In genomic region chr20:34049897-34050695, GRCh38 we compare ENCODE assay signal across 20 cellular contexts. TPM values are rescaled to one million over a fixed set of nuclear protein-coding genes. Genes with fewer than 3 reads are reported as not detected.
DNase-seq lines count a peak whose midpoint lies in the region; ATAC-seq lines count a peak whose summit lies in the region.
"Had no signal": no experiment of that assay in that cellular context is flagged by ENCODE, and none has a peak within 500 bp of the region (broad histone marks: within the 10 kb centered on the region; RNA-seq: fewer than 3 reads in every experiment).

No MANE protein-coding gene starts in this region.

- intact Hi-C loops in left ventricle myocardium superior (cut with micrococcal nuclease) = loop anchor here (10.0 kb wide), 1 partner anchor 45 kb away; no protein-coding TSS in a partner anchor

- H3K27ac Mint-ChIP-seq in activated naive CD4-positive, alpha-beta T cell treated with anti-CD3 and anti-CD28 coated beads, Interleukin-2, amount 50 U/mL, for 24 hours = peak overlapping the region; percentile 56
- peak overlapping the region; percentile 25 for H3K27ac Mint-ChIP-seq in stimulated activated naive B cell treated with anti-CD40 and anti-IgM and Interleukin-4, amounts not matched to agents 10 μg/mL and 1 μg/mL and 100 μg/mL, for 72 hours
- H3K27ac Mint-ChIP-seq: activated CD4-positive, alpha-beta T cell treated with anti-CD3 and anti-CD28 coated beads, Interleukin-2, amount 10 ng/mL, durations not matched to agents 24 days and 14 days had no signal

- no peak overlapping the region for H3K9ac ChIP-seq in adipocyte (ENCODE audit: low read length)
- H3K9ac ChIP-seq: BLaER1 had no signal

- H3K36me3 ChIP-seq in adipocyte (ENCODE audit: control insufficient read depth, insufficient read depth, low read length, severe bottlenecking) = no peaks in the 10 kb centered on the region
- H3K36me3 ChIP-seq: gastroesophageal sphincter, uterus had no signal

- ATAC-seq in left ventricle myocardium superior = peak; percentile 75
- no peak for ATAC-seq in stimulated activated naive B cell treated with anti-CD40 and anti-IgM and Interleukin-4, amounts not matched to agents 10 μg/mL and 1 μg/mL and 100 μg/mL, for 72 hours (replicated peaks)
- no peak for ATAC-seq in HG02870 (IDR thresholded peaks at IDR 0.05; ENCODE audit: unreplicated experiment)
- ATAC-seq: A549, gastroesophageal sphincter had no signal

- no peaks in the 10 kb centered on the region for H3K27me3 ChIP-seq in adipocyte (replicated peaks; ENCODE audit: control insufficient read depth, insufficient read depth, low read length)
- H3K27me3 ChIP-seq: BLaER1, gastroesophageal sphincter, uterus had no signal

- H3K4me1 ChIP-seq in adipocyte (ENCODE audit: control insufficient read depth, insufficient read depth, low read length) = peaks cover 17% of the 10 kb centered on the region

- H3K4me3 ChIP-seq in adipocyte (ENCODE audit: low read length) = no peak overlapping the region
- H3K4me3 ChIP-seq: A549, BLaER1, gastroesophageal sphincter, uterus had no signal

- no peak overlapping the region for H3K4me3 Mint-ChIP-seq in activated naive CD4-positive, alpha-beta T cell treated with anti-CD3 and anti-CD28 coated beads, Interleukin-2, amount 50 U/mL, for 24 hours
- H3K4me3 Mint-ChIP-seq in stimulated activated naive B cell treated with anti-CD40 and anti-IgM and Interleukin-4, amounts not matched to agents 10 μg/mL and 1 μg/mL and 100 μg/mL, for 72 hours = no peak overlapping the region
- H3K4me3 Mint-ChIP-seq: activated CD4-positive, alpha-beta T cell treated with anti-CD3 and anti-CD28 coated beads, Interleukin-2, amount 10 ng/mL, durations not matched to agents 24 days and 14 days had no signal

- no peaks in the 10 kb centered on the region for H3K9me3 ChIP-seq in adipocyte (ENCODE audit: control insufficient read depth, low read length)
- H3K9me3 ChIP-seq: A549, BLaER1, gastroesophageal sphincter, uterus had no signal

- no peaks in the 10 kb centered on the region for H3K9me3 Mint-ChIP-seq in activated naive CD4-positive, alpha-beta T cell treated with anti-CD3 and anti-CD28 coated beads, Interleukin-2, amount 50 U/mL, for 24 hours
- H3K9me3 Mint-ChIP-seq in stimulated activated naive B cell treated with anti-CD40 and anti-IgM and Interleukin-4, amounts not matched to agents 10 μg/mL and 1 μg/mL and 100 μg/mL, for 72 hours = no peaks in the 10 kb centered on the region
- H3K9me3 Mint-ChIP-seq: activated CD4-positive, alpha-beta T cell treated with anti-CD3 and anti-CD28 coated beads, Interleukin-2, amount 10 ng/mL, durations not matched to agents 24 days and 14 days had no signal

- peaks cover 98% of the 10 kb centered on the region for H3K4me1 Mint-ChIP-seq in activated naive CD4-positive, alpha-beta T cell treated with anti-CD3 and anti-CD28 coated beads, Interleukin-2, amount 50 U/mL, for 24 hours
- H3K4me1 Mint-ChIP-seq in stimulated activated naive B cell treated with anti-CD40 and anti-IgM and Interleukin-4, amounts not matched to agents 10 μg/mL and 1 μg/mL and 100 μg/mL, for 72 hours = peaks cover 37 to 60% of the 10 kb centered on the region in 2 donors

- peaks cover 1% of the 10 kb centered on the region for H3K36me3 Mint-ChIP-seq in activated naive CD4-positive, alpha-beta T cell treated with anti-CD3 and anti-CD28 coated beads, Interleukin-2, amount 50 U/mL, for 24 hours
- peaks cover 8 to 20% of the 10 kb centered on the region in 2 donors for H3K36me3 Mint-ChIP-seq in stimulated activated naive B cell treated with anti-CD40 and anti-IgM and Interleukin-4, amounts not matched to agents 10 μg/mL and 1 μg/mL and 100 μg/mL, for 72 hours

- no peaks in the 10 kb centered on the region for H3K27me3 Mint-ChIP-seq in activated naive CD4-positive, alpha-beta T cell treated with anti-CD3 and anti-CD28 coated beads, Interleukin-2, amount 50 U/mL, for 24 hours
- H3K27me3 Mint-ChIP-seq in stimulated activated naive B cell treated with anti-CD40 and anti-IgM and Interleukin-4, amounts not matched to agents 10 μg/mL and 1 μg/mL and 100 μg/mL, for 72 hours = no peaks in the 10 kb centered on the region
- H3K27me3 Mint-ChIP-seq: activated CD4-positive, alpha-beta T cell treated with anti-CD3 and anti-CD28 coated beads, Interleukin-2, amount 10 ng/mL, durations not matched to agents 24 days and 14 days had no signal

- DNase-seq in activated naive CD4-positive, alpha-beta T cell (lab: John Stamatoyannopoulos, UW) = no peak
- DNase-seq in adipocyte (ENCODE audit: low read depth) (peak; percentile 52), left ventricle myocardium superior (no peak), NCI-H69 (lab: John Stamatoyannopoulos, UW) (no peak)
- DNase-seq in stimulated activated naive B cell treated with anti-CD40 and anti-IgM and Interleukin-4, amounts not matched to agents 10 μg/mL and 1 μg/mL and 100 μg/mL, for 72 hours = no peak
- no peak for DNase-seq in stimulated activated CD4-positive, alpha-beta T cell treated with anti-CD3 and anti-CD28 coated beads, Interleukin-4, amount 100 ng/mL, for 1 hour
- DNase-seq: activated CD4-positive, alpha-beta T cell treated with anti-CD3 and anti-CD28 coated beads, Interleukin-2, amount 10 ng/mL, durations not matched to agents 24 days and 14 days; activated gamma-delta T cell treated with Interleukin-2 at 50 U/mL for 16 hours; anterior cingulate cortex; cerebellar nuclear complex; midbrain; NCI-H146; NCI-H774; SHP77; uterus had no signal

RNA-seq across cellular contexts. Expression of gene RALY, which starts 56.4 kb away (rescaled TPM):
- 104 TPM for total RNA-seq in left ventricle myocardium superior
